Comparison of ENCODE assay signal across 8 cellular contexts in genomic region chr10:35378547-35379210, GRCh38. TPM values are rescaled to one million over a fixed set of nuclear protein-coding genes. Genes with fewer than 3 reads are reported as not detected.
A peak's percentile ranks its signal among the peaks of the same experiment; 100 is the strongest.
DNase-seq lines count a peak whose midpoint lies in the region; ATAC-seq, FAIRE-seq and TF ChIP-seq lines count a peak whose summit lies in the region.

No MANE protein-coding gene starts in this region.

- TF ChIP-seq POLR2A in GM12878 (IDR thresholded peaks at IDR 0.05; ENCODE audit: low read depth, low read length): no peak

- POLR2A ChIA-PET in GM12878 (lab: Charles Lee): interaction anchor here (0.5 kb wide), 1 partner anchor 516 kb away, joined by 3 read pairs; no protein-coding TSS in a partner anchor

- in situ Hi-C loops in GM12878 (cut with MboI): no loop called here

- no peak for TF ChIP-seq EP300 in GM12878 (IDR thresholded peaks at IDR 0.05; ENCODE audit: borderline replicate concordance in 1 of 2, control insufficient read depth in 1 of 2, low read depth in 2 of 2, low read length in 2 of 2)

- peak overlapping the region; percentile 28 for H2AFZ ChIP-seq in GM12878 (ENCODE audit: control insufficient read depth, low read depth, low read length)

- H3K4me1 ChIP-seq in GM12878 (ENCODE audit: control insufficient read depth, insufficient read depth, low read length) (peaks cover 20% of the 10 kb centered on the region), psoas muscle (peaks cover 79% of the 10 kb centered on the region)

- H3K27me3 ChIP-seq in GM12878 (replicated peaks in 1 of 2; ENCODE audit: control insufficient read depth in 2 of 2, insufficient read depth in 2 of 2, low read length in 1 of 2) (no peaks in the 10 kb centered on the region), psoas muscle (ENCODE audit: insufficient read depth in 3 of 3, low read length in 2 of 3) (no peaks in the 10 kb centered on the region)

- RAD21 ChIA-PET in GM12878 (lab: Charles Lee; ENCODE audit: unreplicated experiment): interaction anchor here (0.6 to 2.2 kb wide), 13 partner anchors 23 to 258 kb away, joined by 3 to 12 read pairs (median 4); no protein-coding TSS in a partner anchor

- H3K27ac ChIP-seq in GM12878 (ENCODE audit: control insufficient read depth, insufficient read depth) (peak overlapping the region; percentile 67), psoas muscle (peak overlapping the region; percentile 75)

- H3K4me3 ChIP-seq in GM12878: peak overlapping the region; percentile 46; the same call in 1 of the 2 replicates
- H3K4me3 ChIP-seq in psoas muscle: no peak overlapping the region

- peak overlapping the region; percentile 44; the same call in 1 of the 2 replicates for H3K9ac ChIP-seq in GM12878 (ENCODE audit: control insufficient read depth, insufficient read depth, low read length)

- SMC1A ChIA-PET in GM12878 (lab: Charles Lee; ENCODE audit: uncharacterized antibody, unreplicated experiment): interaction anchor here (0.8 to 2.6 kb wide), 17 partner anchors 10 to 257 kb away, joined by 3 to 21 read pairs (median 4); no protein-coding TSS in a partner anchor

- TF ChIP-seq CTCF in GM12878 (IDR thresholded peaks at IDR 0.05 in 2 of 3, conservative IDR thresholded peaks at IDR 0.05 in 1 of 3; ENCODE audit: control insufficient read depth in 2 of 3, extremely low read depth in 1 of 3, insufficient read depth in 1 of 3, low read depth in 3 of 3, low read length in 3 of 3): no peak
- TF ChIP-seq CTCF in psoas muscle (IDR thresholded peaks at IDR 0.05): no peak

- intact Hi-C loops in GM12878 (cut with micrococcal nuclease; ENCODE audit: unreplicated experiment) (loop anchor here (1.0 to 5.0 kb wide), 3 partner anchors 37 to 184 kb away; no protein-coding TSS in a partner anchor), psoas muscle (cut with DNase I) (loop anchor here in 1 of 2 donors (5.0 kb wide), 1 partner anchor 41 kb away; the partner anchor contains the start of gene CCNY)

- ATAC-seq in GM19035 (IDR thresholded peaks at IDR 0.05; ENCODE audit: unreplicated experiment) (peak; percentile 41), HG03066 (IDR thresholded peaks at IDR 0.05; ENCODE audit: low read depth, unreplicated experiment) (peak; percentile 31), GM12878 (peak; percentile 73), psoas muscle (peak in 1 of 4 donors; percentile 26)

- peak; percentile 41 for FAIRE-seq in GM12878 (lab: Jason Lieb, UNC)

- BruUV-seq in GM12878 (replicated peaks; lab: Mats Ljungman, UMichigan): no TSS peak

- CTCF ChIA-PET in GM12878 (lab: Yijun Ruan, JAX): interaction anchor here (0.9 to 3.0 kb wide), 14 partner anchors 8 to 259 kb away, joined by 3 to 24 read pairs (median 4); no protein-coding TSS in a partner anchor

- no peak for DNase-seq in GM12878 (ENCODE audit: low read depth, low spot score)
- DNase-seq in psoas muscle: no peak
- no peak for DNase-seq in SKM-1 (lab: John Stamatoyannopoulos, UW; ENCODE audit: unreplicated experiment)
- no peak for DNase-seq in SHP77 treated with DMSO at 0.1 percent for 48 hours (lab: John Stamatoyannopoulos, UW)
- no peak for DNase-seq in NOMO-1 (lab: John Stamatoyannopoulos, UW; ENCODE audit: unreplicated experiment in 2 of 2)
- DNase-seq in NCI-H2107 (lab: John Stamatoyannopoulos, UW): no peak

- no peaks in the 10 kb centered on the region for H3K9me3 ChIP-seq in GM12878 (replicated peaks; ENCODE audit: control insufficient read depth, insufficient read depth, low read length)
- no peaks in the 10 kb centered on the region for H3K9me3 ChIP-seq in psoas muscle

- H3K79me2 ChIP-seq in GM12878 (ENCODE audit: control insufficient read depth, insufficient read depth, low read length): peaks cover 37% of the 10 kb centered on the region

- H3K36me3 ChIP-seq in GM12878 (ENCODE audit: control insufficient read depth in 2 of 2, insufficient read depth in 2 of 2, low read length in 1 of 2) (no peaks in the 10 kb centered on the region), psoas muscle (ENCODE audit: insufficient read depth in 1 of 2, low read depth in 1 of 2) (no peaks in the 10 kb centered on the region)

- TF ChIP-seq RAD21 in GM12878 (IDR thresholded peaks at IDR 0.05; ENCODE audit: insufficient read depth, low read depth, low read length): no peak

- peak overlapping the region; percentile 87 for H3K4me2 ChIP-seq in GM12878 (ENCODE audit: control insufficient read depth, insufficient read depth)

- 12% methylated on average over 9 of the region's 9 CpGs for WGBS in GM12878 (ENCODE audit: insufficient coverage, insufficient replicate concordance, low lambda C conversion rate, missing lambda C conversion rate)
- WGBS in psoas muscle, 3 donors: 64 to 67% (median 67%) methylated on average over 9 of the region's 9 CpGs

- H4K20me1 ChIP-seq in GM12878 (ENCODE audit: control insufficient read depth, insufficient read depth): no peaks in the 10 kb centered on the region

TF ChIP-seq in GM12878, 131 proteins besides CTCF, POLR2A, EP300 and RAD21:
- 0 out of 2 replicates have a peak, but pooled peaks have one; percentile 0 for TF ChIP-seq RUNX3 (IDR thresholded peaks at IDR 0.05; ENCODE audit: low read length)
- no peak for TF ChIP-seq ZNF687 (IDR thresholded peaks at IDR 0.05)
- TF ChIP-seq MLLT1 (IDR thresholded peaks at IDR 0.05): peak; percentile 57; the same call in 1 of the 2 replicates
- no peak for TF ChIP-seq IKZF2 (IDR thresholded peaks at IDR 0.05)
- TF ChIP-seq EGR1 (IDR thresholded peaks at IDR 0.05; ENCODE audit: borderline replicate concordance in 1 of 2, low read depth in 2 of 2, low read length in 2 of 2): no peak
- no peak for TF ChIP-seq CEBPB (IDR thresholded peaks at IDR 0.05; ENCODE audit: borderline replicate concordance in 1 of 2, low read depth in 2 of 2, low read length in 2 of 2)
- no peak for TF ChIP-seq CREB1 (IDR thresholded peaks at IDR 0.05; ENCODE audit: low read depth)

RNA-seq across cellular contexts. Expression of gene CCNY, which starts 42.4 kb away (rescaled TPM):
- total RNA-seq in GM12878 (2013; cell fraction: nucleolus; rRNA removed): 18.2 and 19.4 TPM in 2 replicates
- 26.8 and 28.1 TPM in 2 replicates for total RNA-seq in GM12878 (2014; rRNA removed)
- 23.6 and 25.3 TPM in 2 replicates for total RNA-seq in GM12878 (2014; rRNA removed; fragmentation: Illumina TruSeq; extraction: Trizol)
- 47.8 and 50.0 TPM in 2 replicates for total RNA-seq in GM12878 (2021)
- 13.3 TPM for polyA plus RNA-seq in GM12878 (2011; ENCODE audit: low read depth)
- polyA plus RNA-seq in GM12878 (2011; rRNA removed): 47.3 and 47.9 TPM in 2 replicates
- polyA plus RNA-seq in GM12878 (2011; cell fraction: cytosol; rRNA removed): 21.0 and 23.0 TPM in 2 replicates
- polyA plus RNA-seq in GM12878 (2011; cell fraction: nucleus; rRNA removed): 10.0 and 14.8 TPM in 2 replicates
- 22.2 and 22.7 TPM in 2 replicates for polyA plus RNA-seq in GM12878 (2012)
- polyA plus RNA-seq in GM12878 (2014; fragmentation: Illumina TruSeq; extraction: Trizol): 43.9 and 48.5 TPM in 2 replicates
- 1 to 10 TPM; 6.5 to 7.7 TPM for polyA plus RNA-seq in GM12878 (2014; fragmentation: Nextera tagmentation; extraction: Ambion mirVana)
- 29.6 and 34.2 TPM in 2 replicates for polyA plus RNA-seq in GM12878 (2014; rRNA removed)
- 1 to 10 TPM; 3.6 to 5.0 TPM for polyA plus RNA-seq in GM12878 (2016; fragmentation: Nextera tagmentation; extraction: Ambion mirVana)
- polyA minus RNA-seq in GM12878 (2011; rRNA and poly(A)+ RNA removed): 59.8 and 67.7 TPM in 2 replicates
- polyA minus RNA-seq in GM12878 (2011; cell fraction: cytosol; rRNA and poly(A)+ RNA removed): 8.8 and 17.6 TPM in 2 replicates
- 7.0 and 12.2 TPM in 2 replicates for polyA minus RNA-seq in GM12878 (2011; cell fraction: nucleus; rRNA and poly(A)+ RNA removed)
- total RNA-seq in psoas muscle: 10 to 100 TPM; 47.0 to 55.8 (median 50.5) TPM
- polyA plus RNA-seq in psoas muscle: 10 to 100 TPM; 21.2 to 40.8 (median 24.3) TPM
